Comparison of ENCODE assay signal across 8 cellular contexts in the genomic region with DNA sequence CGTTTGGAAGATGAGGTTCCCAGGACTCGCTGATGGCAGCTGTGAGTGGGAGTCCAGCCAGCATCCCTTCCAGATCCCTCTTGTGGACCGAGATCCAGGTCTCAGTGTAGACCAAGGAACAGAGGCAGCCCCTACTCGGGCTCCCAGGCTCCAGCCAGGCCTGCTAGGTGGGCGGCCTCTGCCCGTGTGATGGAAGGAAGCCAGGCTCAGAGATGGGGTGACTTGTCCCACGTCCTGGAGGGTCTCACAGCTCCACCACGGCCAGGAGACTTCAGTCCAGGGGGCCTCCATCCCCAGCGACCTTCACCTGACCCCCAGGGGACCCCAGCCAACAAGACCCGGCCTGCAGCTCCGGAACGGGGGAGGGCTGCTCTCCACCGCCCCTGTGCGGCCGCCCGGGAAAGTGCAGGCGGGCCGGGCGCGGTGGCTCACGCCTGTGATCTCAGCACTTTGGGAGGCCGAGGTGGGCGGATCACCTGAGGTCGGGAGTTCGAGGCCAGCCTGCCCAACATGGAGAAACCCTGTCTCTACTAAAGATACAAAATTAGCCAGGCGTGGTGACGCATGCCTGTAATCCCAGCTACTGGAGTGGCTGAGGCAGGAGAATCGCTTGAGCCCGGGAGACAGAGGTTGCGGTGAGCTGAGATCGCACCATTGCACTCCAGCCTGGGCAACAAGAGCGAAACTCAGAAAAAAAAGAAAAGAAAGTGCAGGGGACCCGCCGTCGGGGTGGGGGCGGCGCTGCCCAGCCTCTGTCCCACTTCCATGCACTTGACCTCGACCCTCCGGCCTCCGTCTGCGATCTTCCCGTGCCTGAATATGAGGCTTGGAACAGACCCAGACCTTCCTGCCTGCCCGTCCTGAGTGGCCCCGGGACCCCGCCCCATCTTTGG. TPM values are rescaled to one million over a fixed set of nuclear protein-coding genes. Genes with fewer than 3 reads are reported as not detected.
DNase-seq lines count a peak whose midpoint lies in the region; TF ChIP-seq lines count a peak whose summit lies in the region.

No MANE protein-coding gene starts in this region.

- peaks cover 19% of the 10 kb centered on the region for H3K27me3 ChIP-seq in MM.1S (replicated peaks; ENCODE audit: insufficient read depth, low read length)
- H3K27me3 ChIP-seq in right atrium auricular region: peaks cover 8 to 21% of the 10 kb centered on the region in 2 donors

- no peak overlapping the region for H3K4me2 ChIP-seq in MM.1S (ENCODE audit: low read depth, low read length)

- H3K9me2 ChIP-seq in MM.1S (replicated peaks; ENCODE audit: insufficient read depth, low read length): no peaks in the 10 kb centered on the region

- H3K27ac ChIP-seq in MM.1S (ENCODE audit: low read length) (no peak overlapping the region), right atrium auricular region (no peak overlapping the region)

- H4K20me1 ChIP-seq in MM.1S (ENCODE audit: insufficient read depth, low read length): no peaks in the 10 kb centered on the region

- H3K79me2 ChIP-seq in MM.1S (ENCODE audit: low read length): no peaks in the 10 kb centered on the region

- H3K4me1 ChIP-seq in MM.1S (ENCODE audit: low read length) (no peaks in the 10 kb centered on the region), right atrium auricular region (peaks cover 0 to 21% of the 10 kb centered on the region in 2 donors)

- 0 out of 2 replicates have a peak, but pooled peaks cover 4% of the 10 kb centered on the region for H3F3A ChIP-seq in MM.1S (ENCODE audit: insufficient read depth, low read length)

- H3K36me3 ChIP-seq in MM.1S (replicated peaks; ENCODE audit: insufficient read depth, low read length) (no peaks in the 10 kb centered on the region), right atrium auricular region (no peaks in the 10 kb centered on the region)

- no peaks in the 10 kb centered on the region for H3K9me3 ChIP-seq in MM.1S (replicated peaks; ENCODE audit: insufficient read depth, low read length)
- H3K9me3 ChIP-seq in right atrium auricular region: no peaks in the 10 kb centered on the region

- TF ChIP-seq CTCF in MM.1S (IDR thresholded peaks at IDR 0.05; ENCODE audit: low read length): peak; percentile 50
- peak; percentile 40 to 71 for TF ChIP-seq CTCF in right atrium auricular region (IDR thresholded peaks at IDR 0.05)

- no peak overlapping the region for H3K9ac ChIP-seq in MM.1S (ENCODE audit: low read length)

- H3K4me3 ChIP-seq in MM.1S (ENCODE audit: low read length): no peak overlapping the region
- H3K4me3 ChIP-seq in right atrium auricular region: no peak overlapping the region

- no peak overlapping the region for H2AFZ ChIP-seq in MM.1S (ENCODE audit: low read length)

- peak; percentile 57 for DNase-seq in GM03348 (ENCODE audit: low spot score)
- no peak for DNase-seq in MM.1S
- DNase-seq in activated T-helper 9 cell treated with anti-CD3 and anti-CD28 coated beads, Interleukin-2, amount 50 U/mL, for 16 hours (ENCODE audit: low read depth): peak; percentile 28
- DNase-seq in right atrium auricular region (ENCODE audit: low spot score): no peak
- peak; percentile 49 for DNase-seq in stimulated activated CD4-positive, alpha-beta T cell treated with anti-CD3 and anti-CD28 coated beads, Interleukin-4, amount 100 ng/mL, for 1 hour
- DNase-seq in NCI-H146 (lab: John Stamatoyannopoulos, UW): no peak
- DNase-seq in DMS153 (lab: John Stamatoyannopoulos, UW): no peak
- no peak for DNase-seq in NOMO-1 treated with dmso at 0.1 percent for 144 hours (lab: John Stamatoyannopoulos, UW; ENCODE audit: unreplicated experiment)

RNA-seq across cellular contexts. Expression of gene MADCAM1, which starts 0.6 kb away (rescaled TPM):
- total RNA-seq in right atrium auricular region: not detected

RNA-seq across cellular contexts. Expression of gene TPGS1, which starts 11.6 kb away (rescaled TPM):
- 10 to 100 TPM; 30.3 to 33.2 TPM for total RNA-seq in right atrium auricular region

RNA-seq across cellular contexts. Expression of gene SHC2, which starts 34.9 kb away (rescaled TPM):
- 10 to 100 TPM in 1 of 2 donors, 1 to 10 TPM in 1; 9.6 to 26.8 TPM for total RNA-seq in right atrium auricular region

RNA-seq across cellular contexts. Expression of gene CDC34, which starts 35.9 kb away (rescaled TPM):
- 10 to 100 TPM; 55.8 to 75.0 TPM for total RNA-seq in right atrium auricular region

RNA-seq across cellular contexts. Expression of gene GZMM, which starts 48.2 kb away (rescaled TPM):
- under 1 TPM in 1 of 2 donors, not detected in 1; 0.79 TPM for total RNA-seq in right atrium auricular region

Comparison
In these comparisons a context has a peak if more than half of its experiments do, and no peak if none do; other contexts are left out.
1. DNase-seq: peak in GM03348 (single experiment), activated T-helper 9 cell treated with anti-CD3 and anti-CD28 coated beads, Interleukin-2, amount 50 U/mL, for 16 hours (single experiment) and stimulated activated CD4-positive, alpha-beta T cell treated with anti-CD3 and anti-CD28 coated beads, Interleukin-4, amount 100 ng/mL, for 1 hour (single experiment); none in MM.1S (single experiment), right atrium auricular region (single experiment), NCI-H146 (single experiment), DMS153 (single experiment) and NOMO-1 treated with dmso at 0.1 percent for 144 hours (single experiment).